8 cellular contexts compared by ENCODE assay signal in genomic region chr13:48037346-48038173, GRCh38. TPM values are rescaled to one million over a fixed set of nuclear protein-coding genes. Genes with fewer than 3 reads are reported as not detected.
DNase-seq lines count a peak whose midpoint lies in the region; ATAC-seq and TF ChIP-seq lines count a peak whose summit lies in the region.

Gene NUDT15 (plus strand): TSS chr13:48037726. CDS start chr13:48037747, 21 bp downstream.

- H3K9me3 Mint-ChIP-seq in naive thymus-derived CD4-positive, alpha-beta T cell, result peaks cover 0 to 7% (median 0%) of the 10 kb centered on the region in 11 donors
- no peaks in the 10 kb centered on the region for H3K9me3 Mint-ChIP-seq in stimulated activated naive B cell treated with anti-CD40 and anti-IgM and Interleukin-4, amounts not matched to agents 10 μg/mL and 1 μg/mL and 100 μg/mL, for 72 hours

- peak; percentile 90 for TF ChIP-seq CTCF in LNCAP (IDR thresholded peaks at IDR 0.05)

- CTCF ChIA-PET in naive thymus-derived CD4-positive, alpha-beta T cell (lab: Charles Lee), result interaction anchor here (0.6 to 2.8 kb wide), 7 partner anchors 9 to 545 kb away, joined by 3 to 13 read pairs (median 4); partner anchors contain the start of gene MED4

- ATAC-seq in naive thymus-derived CD4-positive, alpha-beta T cell, result peak; percentile 96
- ATAC-seq in stimulated activated naive B cell treated with anti-CD40 and anti-IgM and Interleukin-4, amounts not matched to agents 10 μg/mL and 1 μg/mL and 100 μg/mL, for 72 hours (replicated peaks), result peak; percentile 91 to 93

- peak within 1 kb of the TSS; percentile 82 to 98 (median 95) for H3K4me3 Mint-ChIP-seq in naive thymus-derived CD4-positive, alpha-beta T cell
- peak within 1 kb of the TSS; percentile 94 to 98 for H3K4me3 Mint-ChIP-seq in stimulated activated naive B cell treated with anti-CD40 and anti-IgM and Interleukin-4, amounts not matched to agents 10 μg/mL and 1 μg/mL and 100 μg/mL, for 72 hours

- H3K27ac Mint-ChIP-seq in naive thymus-derived CD4-positive, alpha-beta T cell, result peak within 1 kb of the TSS; percentile 96 to 100 (median 97)
- H3K27ac Mint-ChIP-seq in stimulated activated naive B cell treated with anti-CD40 and anti-IgM and Interleukin-4, amounts not matched to agents 10 μg/mL and 1 μg/mL and 100 μg/mL, for 72 hours, result peak within 1 kb of the TSS; percentile 99

- intact Hi-C loops in naive thymus-derived CD4-positive, alpha-beta T cell (cut with micrococcal nuclease), result loop anchor here (1.0 to 10.0 kb wide), 19 partner anchors 9 to 1985 kb away; partner anchors contain the start of genes ITM2B (in 2 of the 2), KPNA3 (in 2 of the 2), MED4 (in 2 of the 2) and RB1 (in 2 of the 2)

- H3K4me3 ChIP-seq in naive thymus-derived CD4-positive, alpha-beta T cell (ENCODE audit: low read length), result peak within 1 kb of the TSS; percentile 90

- no peaks in the 10 kb centered on the region for H3K27me3 Mint-ChIP-seq in naive thymus-derived CD4-positive, alpha-beta T cell
- H3K27me3 Mint-ChIP-seq in stimulated activated naive B cell treated with anti-CD40 and anti-IgM and Interleukin-4, amounts not matched to agents 10 μg/mL and 1 μg/mL and 100 μg/mL, for 72 hours, result no peaks in the 10 kb centered on the region

- peaks cover 0 to 7% (median 0%) of the 10 kb centered on the region in 3 experiments for H3K36me3 ChIP-seq in naive thymus-derived CD4-positive, alpha-beta T cell (ENCODE audit: control insufficient read depth in 2 of 3, insufficient read depth in 3 of 3, low read length in 3 of 3)

- H3K9me3 ChIP-seq in naive thymus-derived CD4-positive, alpha-beta T cell (ENCODE audit: control insufficient read depth in 2 of 3, low read length in 3 of 3), result no peaks in the 10 kb centered on the region

- peaks cover 4 to 29% (median 20%) of the 10 kb centered on the region in 5 donors for H3K36me3 Mint-ChIP-seq in naive thymus-derived CD4-positive, alpha-beta T cell
- peaks cover 10 to 24% of the 10 kb centered on the region in 2 donors for H3K36me3 Mint-ChIP-seq in stimulated activated naive B cell treated with anti-CD40 and anti-IgM and Interleukin-4, amounts not matched to agents 10 μg/mL and 1 μg/mL and 100 μg/mL, for 72 hours

- peaks cover 14 to 15% of the 10 kb centered on the region in 2 donors for H3K4me1 ChIP-seq in naive thymus-derived CD4-positive, alpha-beta T cell (ENCODE audit: control insufficient read depth in 2 of 2, insufficient read depth in 2 of 2, low read length in 2 of 2)

- peak within 1 kb of the TSS; percentile 91 for H3K27ac ChIP-seq in naive thymus-derived CD4-positive, alpha-beta T cell (ENCODE audit: low read depth, low read length)

- H3K27me3 ChIP-seq in naive thymus-derived CD4-positive, alpha-beta T cell (ENCODE audit: control insufficient read depth in 2 of 2, insufficient read depth in 2 of 2, low read length in 2 of 2), result no peaks in the 10 kb centered on the region

- DNase-seq in ELR (ENCODE audit: low read depth), result peak; percentile 97
- DNase-seq in GOT3 (lab: John Stamatoyannopoulos, UW), result peak; percentile 89
- peak; percentile 96 for DNase-seq in RPMI8226
- peak; percentile 94 for DNase-seq in activated T-helper 1 cell treated with anti-CD3 and anti-CD28 coated beads, Interleukin-2, amount 50 U/mL, for 16 hours (ENCODE audit: low read depth in 1 of 2, low spot score in 1 of 2)
- peak; percentile 97 for DNase-seq in fibroblast of gingiva (ENCODE audit: low read depth)
- DNase-seq in naive thymus-derived CD4-positive, alpha-beta T cell, result peak; percentile 93 to 98 (median 97)
- peak; percentile 94 for DNase-seq in stimulated activated naive B cell treated with anti-CD40 and anti-IgM and Interleukin-4, amounts not matched to agents 10 μg/mL and 1 μg/mL and 100 μg/mL, for 72 hours

- peaks cover 15 to 52% (median 40%) of the 10 kb centered on the region in 7 donors for H3K4me1 Mint-ChIP-seq in naive thymus-derived CD4-positive, alpha-beta T cell
- peaks cover 11 to 19% of the 10 kb centered on the region in 2 donors for H3K4me1 Mint-ChIP-seq in stimulated activated naive B cell treated with anti-CD40 and anti-IgM and Interleukin-4, amounts not matched to agents 10 μg/mL and 1 μg/mL and 100 μg/mL, for 72 hours

- POLR2A ChIA-PET in naive thymus-derived CD4-positive, alpha-beta T cell (lab: Charles Lee), result interaction anchor here (0.6 to 2.2 kb wide), 23 partner anchors 9 to 1406 kb away, joined by 3 to 14 read pairs (median 4); partner anchors contain the start of genes CAB39L, FNDC3A, ITM2B and MED4

RNA-seq across cellular contexts. Expression of gene NUDT15, which starts in this region (rescaled TPM):
- 10 to 100 TPM in 1 of 5 experiments, 1 to 10 TPM in 4; 4.3 to 13.6 (median 8.7) TPM for total RNA-seq in naive thymus-derived CD4-positive, alpha-beta T cell
- polyA plus RNA-seq in naive thymus-derived CD4-positive, alpha-beta T cell, result 10 to 100 TPM in 1 of 2 donors, 1 to 10 TPM in 1; 7.2 to 10.0 TPM

Comparison
In these comparisons a context has a peak if more than half of its experiments do, and no peak if none do; other contexts are left out.
1. Peak in every context shown above with its lines: DNase-seq, ATAC-seq, H3K4me3 ChIP-seq and H3K27ac ChIP-seq.